ENCODE assay signal across 11 cellular contexts in the genomic region with DNA sequence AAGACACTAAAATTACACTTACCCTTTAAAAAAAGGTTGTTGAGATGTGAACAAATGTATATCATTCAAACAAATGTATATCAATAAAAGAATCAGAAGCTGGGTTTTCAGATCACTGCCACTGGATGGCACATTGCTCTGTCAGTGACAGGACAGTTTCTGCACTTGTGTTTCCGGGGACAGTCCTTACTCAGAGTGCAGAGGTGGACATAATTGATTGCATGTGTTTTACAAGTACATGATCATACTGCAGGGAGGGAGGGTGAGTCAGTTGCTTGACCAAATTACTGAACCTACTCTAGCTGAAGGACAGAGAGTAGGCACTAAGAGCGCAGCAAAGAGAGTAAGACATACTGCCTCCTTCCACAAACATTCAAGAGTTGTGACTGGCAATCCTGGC.
DNase-seq lines count a peak whose midpoint lies in the region; FAIRE-seq and TF ChIP-seq lines count a peak whose summit lies in the region.
"Had no signal": no experiment of that assay in that cellular context is flagged by ENCODE, and none has a peak within 500 bp of the region (broad histone marks: within the 10 kb centered on the region; RNA-seq: fewer than 3 reads in every experiment).

No MANE protein-coding gene starts in this region.

- TF ChIP-seq POLR2A in stomach (IDR thresholded peaks at IDR 0.05) = no peak

- H3K4me1 ChIP-seq in fibroblast of lung (ENCODE audit: control insufficient read depth, extremely low read depth, insufficient read depth, low read length) (peaks cover 2% of the 10 kb centered on the region), small intestine (ENCODE audit: control insufficient read depth in 2 of 2, insufficient read depth in 1 of 2, low read depth in 1 of 2, low read length in 1 of 2) (no peaks in the 10 kb centered on the region), stomach (peaks cover 0 to 30% (median 2%) of the 10 kb centered on the region in 4 donors)

- TF ChIP-seq CTCF in fibroblast of lung (conservative IDR thresholded peaks at IDR 0.05 in 1 of 2, IDR thresholded peaks at IDR 0.05 in 1 of 2; ENCODE audit: low read depth in 1 of 2, low read length in 2 of 2) = no peak
- TF ChIP-seq CTCF in osteocyte (IDR thresholded peaks at IDR 0.05) = peak; percentile 23
- TF ChIP-seq CTCF in stomach (IDR thresholded peaks at IDR 0.05) = no peak

- no peak for FAIRE-seq in small intestine (lab: Jason Lieb, UNC)
- FAIRE-seq: endometrium had no signal

- H3K27me3 Mint-ChIP-seq in osteocyte (ENCODE audit: unreplicated experiment) = peaks cover 6% of the 10 kb centered on the region

- no peaks in the 10 kb centered on the region for H3K9me3 ChIP-seq in fibroblast of lung (ENCODE audit: control insufficient read depth, insufficient read depth, low read depth, low read length)
- H3K9me3 ChIP-seq in small intestine (ENCODE audit: control insufficient read depth, low read depth) = no peaks in the 10 kb centered on the region
- H3K9me3 ChIP-seq in stomach = no peaks in the 10 kb centered on the region

- intact Hi-C loops in stomach (cut with DNase I; ENCODE audit: low total_unique reads) = no loop called here

- DNase-seq in EL (peak; percentile 79), OCI-M1 (lab: John Stamatoyannopoulos, UW) (peak; percentile 73), fibroblast of lung (ENCODE audit: low read depth in 2 of 2) (peak; percentile 16 to 80), osteocyte (ENCODE audit: extremely low spot score, unreplicated experiment) (no peak), SIG-M5 treated with dmso at 0.1 percent for 504 hours (lab: John Stamatoyannopoulos, UW; ENCODE audit: unreplicated experiment) (no peak), small intestine (no peak), stomach (no peak)
- DNase-seq in activated CD4-positive, CD25-positive, alpha-beta regulatory T cell (lab: John Stamatoyannopoulos, UW) = no peak
- DNase-seq: NCI-H1694 treated with DMSO at 0.1 percent for 48 hours; stimulated activated CD4-positive, alpha-beta T cell treated with anti-CD3 and anti-CD28 coated beads, Interleukin-12 subunit alpha, Interleukin-12 subunit beta, amount 100 ng/mL, for 4 hours had no signal

- no peak overlapping the region for H3K4me3 Mint-ChIP-seq in osteocyte (ENCODE audit: unreplicated experiment)

- peaks cover 4% of the 10 kb centered on the region for H3K4me1 Mint-ChIP-seq in osteocyte (ENCODE audit: unreplicated experiment)

- H3K27me3 ChIP-seq in fibroblast of lung (ENCODE audit: control insufficient read depth, insufficient read depth, low read length) (no peaks in the 10 kb centered on the region), small intestine (ENCODE audit: control insufficient read depth in 2 of 2, insufficient read depth in 2 of 2, low read length in 2 of 2) (no peaks in the 10 kb centered on the region), stomach (no peaks in the 10 kb centered on the region)

- no peak overlapping the region for H3K27ac Mint-ChIP-seq in osteocyte (ENCODE audit: unreplicated experiment)

- no peaks in the 10 kb centered on the region for H3K79me2 ChIP-seq in fibroblast of lung (ENCODE audit: control insufficient read depth, insufficient read depth, low read length)

- H3K9ac ChIP-seq in fibroblast of lung (ENCODE audit: insufficient read depth, low read length) = no peak overlapping the region

- 56 to 69% (median 56%) methylated on average over 2 of the region's 2 CpGs for WGBS in small intestine, 3 donors
- 65 to 83% (median 79%) methylated on average over 2 of the region's 2 CpGs for WGBS in stomach, 5 donors

- H3K4me3 ChIP-seq in fibroblast of lung (replicated peaks in 1 of 4; ENCODE audit: control extremely low read depth in 1 of 4, insufficient read depth in 1 of 4, low read depth in 3 of 4, low read length in 4 of 4) = no peak overlapping the region
- H3K4me3 ChIP-seq in small intestine (ENCODE audit: low read depth in 1 of 2, low read length in 2 of 2) = no peak overlapping the region
- no peak overlapping the region for H3K4me3 ChIP-seq in stomach

- H3K27ac ChIP-seq in fibroblast of lung (ENCODE audit: insufficient read depth, low read length) (no peak overlapping the region), small intestine (ENCODE audit: low read depth in 1 of 2, low read length in 1 of 2) (no peak overlapping the region), stomach (no peak overlapping the region)

- no peaks in the 10 kb centered on the region for H3K36me3 Mint-ChIP-seq in osteocyte (ENCODE audit: unreplicated experiment)

- H3K4me2 ChIP-seq in fibroblast of lung (ENCODE audit: extremely low read depth, insufficient read depth, low read length) = no peak overlapping the region

- H2AFZ ChIP-seq in fibroblast of lung (ENCODE audit: low read length) = no peak overlapping the region

- no peak for TF ChIP-seq EP300 in stomach (IDR thresholded peaks at IDR 0.05)

- H4K20me1 ChIP-seq in fibroblast of lung (ENCODE audit: control insufficient read depth, extremely low read depth, insufficient read depth, low read length) = no peaks in the 10 kb centered on the region

- H3K36me3 ChIP-seq in fibroblast of lung (ENCODE audit: control insufficient read depth, insufficient read depth, low read length) (no peaks in the 10 kb centered on the region), small intestine (ENCODE audit: control insufficient read depth in 2 of 2, insufficient read depth in 2 of 2, low read length in 2 of 2) (no peaks in the 10 kb centered on the region), stomach (no peaks in the 10 kb centered on the region)

- no peaks in the 10 kb centered on the region for H3K9me3 Mint-ChIP-seq in osteocyte (ENCODE audit: unreplicated experiment)

Comparison
In these comparisons a context has a peak if more than half of its experiments do, and no peak if none do; other contexts are left out.
1. DNase-seq: peak in EL (single experiment), OCI-M1 (single experiment) and fibroblast of lung (2 of 2); none in osteocyte (single experiment), SIG-M5 treated with dmso at 0.1 percent for 504 hours (single experiment), small intestine (single experiment), activated CD4-positive, CD25-positive, alpha-beta regulatory T cell (0 of 4) and stomach (single experiment).